ENCODE assay signal across 20 cellular contexts in the genomic region with DNA sequence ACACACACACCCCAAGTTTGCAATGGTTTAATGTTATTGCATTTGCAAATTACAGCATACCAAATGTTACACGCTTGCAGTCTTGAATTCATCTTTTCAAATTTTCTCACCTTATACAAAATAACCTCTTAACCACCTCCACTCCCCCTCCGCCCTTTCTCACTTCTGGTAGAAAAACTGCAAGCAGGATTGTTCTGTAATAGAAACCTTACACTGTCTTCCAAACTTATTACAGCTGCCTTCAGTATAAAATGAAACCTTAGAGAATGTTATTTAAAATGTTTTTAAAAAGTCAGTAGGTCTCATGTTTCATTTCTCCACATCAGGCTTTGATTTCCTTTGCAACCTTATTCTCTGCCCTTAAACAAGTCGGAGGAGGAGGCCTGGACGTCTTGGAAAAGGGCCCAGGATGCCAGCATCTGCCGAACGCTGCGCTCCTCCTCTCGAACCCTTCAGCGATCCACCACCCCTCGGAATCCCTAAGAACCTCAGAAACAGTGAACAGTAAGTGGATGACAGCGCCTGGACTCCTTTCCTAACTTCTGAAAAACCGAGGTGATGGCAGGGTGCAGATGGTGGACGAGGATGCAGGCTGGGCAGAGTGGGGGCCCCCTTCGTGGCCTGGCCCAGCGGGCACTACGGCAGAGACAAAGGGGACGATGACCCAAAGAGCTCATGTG.
DNase-seq lines count a peak whose midpoint lies in the region; ATAC-seq and TF ChIP-seq lines count a peak whose summit lies in the region.
"Had no signal": no experiment of that assay in that cellular context is flagged by ENCODE, and none has a peak within 500 bp of the region (broad histone marks: within the 10 kb centered on the region; RNA-seq: fewer than 3 reads in every experiment).

No MANE protein-coding gene starts in this region.

- no peak overlapping the region for H3K4me3 Mint-ChIP-seq in progenitor cell of endocrine pancreas (ENCODE audit: low read depth)
- H3K4me3 Mint-ChIP-seq: stimulated activated naive CD8-positive, alpha-beta T cell treated with anti-CD3 and anti-CD28 coated beads, Interleukin-15, Interleukin-2, amounts not matched to agents 100 ng/mL and 50 ng/mL, for 24 hours; T-cell had no signal

- intact Hi-C loops in ascending aorta (cut with DNase I): no loop called here

- H3K36me3 ChIP-seq in ascending aorta (no peaks in the 10 kb centered on the region), Karpas-422 (ENCODE audit: insufficient read depth, low read length) (no peaks in the 10 kb centered on the region)
- H3K36me3 ChIP-seq: gastrocnemius medialis had no signal

- H3K79me2 ChIP-seq in Karpas-422 (ENCODE audit: low read length): no peaks in the 10 kb centered on the region

- H3K4me3 ChIP-seq in ascending aorta (no peak overlapping the region), Karpas-422 (ENCODE audit: low read length) (no peak overlapping the region)
- H3K4me3 ChIP-seq: gastrocnemius medialis had no signal

- H3K4me1 ChIP-seq in ascending aorta (no peaks in the 10 kb centered on the region), Karpas-422 (ENCODE audit: low read length) (peaks cover 6% of the 10 kb centered on the region; the same call in 1 of the 2 replicates)
- H3K4me1 ChIP-seq: gastrocnemius medialis had no signal

- peak overlapping the region; percentile 69 for H3K27ac Mint-ChIP-seq in progenitor cell of endocrine pancreas
- H3K27ac Mint-ChIP-seq: CD4-positive, CD25-positive, alpha-beta regulatory T cell; stimulated activated naive CD8-positive, alpha-beta T cell treated with anti-CD3 and anti-CD28 coated beads, Interleukin-15, Interleukin-2, amounts not matched to agents 100 ng/mL and 50 ng/mL, for 24 hours; T-cell had no signal

- no peak overlapping the region for H2AFZ ChIP-seq in Karpas-422 (ENCODE audit: low read length)

- no peaks in the 10 kb centered on the region for H4K20me1 ChIP-seq in Karpas-422 (ENCODE audit: insufficient read depth, low read depth, low read length)

- no peak for TF ChIP-seq CTCF in progenitor cell of endocrine pancreas (IDR thresholded peaks at IDR 0.05; ENCODE audit: unreplicated experiment)
- no peak for TF ChIP-seq CTCF in ascending aorta (IDR thresholded peaks at IDR 0.05)
- TF ChIP-seq CTCF in GM13976 (IDR thresholded peaks at IDR 0.05; ENCODE audit: borderline replicate concordance, control extremely low read depth, extremely low read depth, insufficient read depth, missing control alignments): no peak

- H3K9me3 ChIP-seq in ascending aorta: no peaks in the 10 kb centered on the region
- H3K9me3 ChIP-seq in Karpas-422 (ENCODE audit: low read length): no peaks in the 10 kb centered on the region
- H3K9me3 ChIP-seq: gastrocnemius medialis had no signal

- in situ Hi-C loops in GM13976 (cut with MboI; ENCODE audit: low sequenced_read_pairs, unreplicated experiment): no loop called here

- peaks cover 59% of the 10 kb centered on the region for H3K4me1 Mint-ChIP-seq in progenitor cell of endocrine pancreas (ENCODE audit: low read depth)

- DNase-seq in NCI-H2171 treated with DMSO at 0.1 percent for 48 hours (lab: John Stamatoyannopoulos, UW) (peak; percentile 4), NCI-H2171 (lab: John Stamatoyannopoulos, UW) (no peak), fibroblast of the conjunctiva (ENCODE audit: low read depth) (peak; percentile 60), progenitor cell of endocrine pancreas (ENCODE audit: low spot score, unreplicated experiment) (no peak), ascending aorta (ENCODE audit: low spot score in 2 of 2) (no peak), GM13976 (ENCODE audit: low spot score) (no peak), Karpas-422 (no peak)
- DNase-seq: activated CD4-positive, CD25-positive, alpha-beta regulatory T cell; activated effector memory CD4-positive, alpha-beta T cell treated with anti-CD3 and anti-CD28 coated beads, Interleukin-2, amount 50 U/mL, for 16 hours; aorta; CD4-positive, CD25-positive, alpha-beta regulatory T cell; effector CD8-positive, alpha-beta T cell; gastrocnemius medialis; mesendoderm; NCI-H1436; NCI-H2227 treated with DMSO at 0.1 percent for 48 hours; T-cell had no signal

- no peaks in the 10 kb centered on the region for H3K9me2 ChIP-seq in Karpas-422 (replicated peaks; ENCODE audit: insufficient read depth, low read length)

- no peak overlapping the region for H3K9ac ChIP-seq in Karpas-422 (ENCODE audit: low read length)

- peaks cover 2% of the 10 kb centered on the region for H3K9me3 Mint-ChIP-seq in progenitor cell of endocrine pancreas (ENCODE audit: low read depth)

- H3K27me3 ChIP-seq in ascending aorta (no peaks in the 10 kb centered on the region), Karpas-422 (ENCODE audit: low read length) (no peaks in the 10 kb centered on the region)
- H3K27me3 ChIP-seq: gastrocnemius medialis had no signal

- H3K27me3 Mint-ChIP-seq in progenitor cell of endocrine pancreas: no peaks in the 10 kb centered on the region
- H3K27me3 Mint-ChIP-seq: CD4-positive, CD25-positive, alpha-beta regulatory T cell; stimulated activated naive CD8-positive, alpha-beta T cell treated with anti-CD3 and anti-CD28 coated beads, Interleukin-15, Interleukin-2, amounts not matched to agents 100 ng/mL and 50 ng/mL, for 24 hours; T-cell had no signal

- H3K36me3 Mint-ChIP-seq in progenitor cell of endocrine pancreas (ENCODE audit: insufficient read depth): peaks cover 31% of the 10 kb centered on the region
- H3K36me3 Mint-ChIP-seq: CD4-positive, CD25-positive, alpha-beta regulatory T cell; T-cell had no signal

- ATAC-seq in HG02678 (IDR thresholded peaks at IDR 0.05; ENCODE audit: unreplicated experiment): no peak
- ATAC-seq: gastrocnemius medialis, T-cell had no signal

- H3K4me2 ChIP-seq in Karpas-422 (ENCODE audit: low read depth, low read length, poor library complexity, severe bottlenecking): no peak overlapping the region

- H3K27ac ChIP-seq in ascending aorta: no peak overlapping the region
- H3K27ac ChIP-seq in Karpas-422 (ENCODE audit: low read length): no peak overlapping the region
- H3K27ac ChIP-seq: 22Rv1, gastrocnemius medialis had no signal

Comparison
In these comparisons a context has a peak if more than half of its experiments do, and no peak if none do; other contexts are left out.
1. DNase-seq: peak in NCI-H2171 treated with DMSO at 0.1 percent for 48 hours (single experiment) and fibroblast of the conjunctiva (single experiment); none in NCI-H2171 (single experiment), progenitor cell of endocrine pancreas (single experiment), ascending aorta (0 of 2), GM13976 (single experiment) and Karpas-422 (single experiment).